Comparison of ENCODE assay signal across 1 cellular context in the genomic region with DNA sequence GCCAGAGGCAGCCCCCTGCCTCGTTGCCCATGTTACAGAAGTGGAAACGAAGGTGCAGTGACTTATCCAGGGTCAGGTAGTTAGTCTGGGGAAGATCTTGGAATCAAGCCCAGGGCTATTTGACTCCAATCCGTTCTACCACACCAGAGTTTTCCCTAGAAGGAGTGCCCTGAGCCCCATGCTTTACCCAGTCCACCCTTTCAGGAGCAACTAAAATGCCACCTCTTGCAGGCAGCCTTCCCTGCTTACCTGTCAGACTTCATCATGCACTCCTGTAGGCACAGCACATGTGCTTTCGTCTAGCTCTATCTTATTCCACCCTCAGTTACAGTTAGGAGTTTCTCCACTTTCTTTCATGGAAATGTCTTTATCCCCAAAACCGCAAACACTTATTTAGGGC.
TF ChIP-seq lines count a peak whose summit lies in the region.

No MANE protein-coding gene starts in this region.

TF ChIP-seq in GM23338, 12 proteins besides CTCF, POLR2A, EP300 and RAD21 (continued from another document):
- TF ChIP-seq, protein P1, sequence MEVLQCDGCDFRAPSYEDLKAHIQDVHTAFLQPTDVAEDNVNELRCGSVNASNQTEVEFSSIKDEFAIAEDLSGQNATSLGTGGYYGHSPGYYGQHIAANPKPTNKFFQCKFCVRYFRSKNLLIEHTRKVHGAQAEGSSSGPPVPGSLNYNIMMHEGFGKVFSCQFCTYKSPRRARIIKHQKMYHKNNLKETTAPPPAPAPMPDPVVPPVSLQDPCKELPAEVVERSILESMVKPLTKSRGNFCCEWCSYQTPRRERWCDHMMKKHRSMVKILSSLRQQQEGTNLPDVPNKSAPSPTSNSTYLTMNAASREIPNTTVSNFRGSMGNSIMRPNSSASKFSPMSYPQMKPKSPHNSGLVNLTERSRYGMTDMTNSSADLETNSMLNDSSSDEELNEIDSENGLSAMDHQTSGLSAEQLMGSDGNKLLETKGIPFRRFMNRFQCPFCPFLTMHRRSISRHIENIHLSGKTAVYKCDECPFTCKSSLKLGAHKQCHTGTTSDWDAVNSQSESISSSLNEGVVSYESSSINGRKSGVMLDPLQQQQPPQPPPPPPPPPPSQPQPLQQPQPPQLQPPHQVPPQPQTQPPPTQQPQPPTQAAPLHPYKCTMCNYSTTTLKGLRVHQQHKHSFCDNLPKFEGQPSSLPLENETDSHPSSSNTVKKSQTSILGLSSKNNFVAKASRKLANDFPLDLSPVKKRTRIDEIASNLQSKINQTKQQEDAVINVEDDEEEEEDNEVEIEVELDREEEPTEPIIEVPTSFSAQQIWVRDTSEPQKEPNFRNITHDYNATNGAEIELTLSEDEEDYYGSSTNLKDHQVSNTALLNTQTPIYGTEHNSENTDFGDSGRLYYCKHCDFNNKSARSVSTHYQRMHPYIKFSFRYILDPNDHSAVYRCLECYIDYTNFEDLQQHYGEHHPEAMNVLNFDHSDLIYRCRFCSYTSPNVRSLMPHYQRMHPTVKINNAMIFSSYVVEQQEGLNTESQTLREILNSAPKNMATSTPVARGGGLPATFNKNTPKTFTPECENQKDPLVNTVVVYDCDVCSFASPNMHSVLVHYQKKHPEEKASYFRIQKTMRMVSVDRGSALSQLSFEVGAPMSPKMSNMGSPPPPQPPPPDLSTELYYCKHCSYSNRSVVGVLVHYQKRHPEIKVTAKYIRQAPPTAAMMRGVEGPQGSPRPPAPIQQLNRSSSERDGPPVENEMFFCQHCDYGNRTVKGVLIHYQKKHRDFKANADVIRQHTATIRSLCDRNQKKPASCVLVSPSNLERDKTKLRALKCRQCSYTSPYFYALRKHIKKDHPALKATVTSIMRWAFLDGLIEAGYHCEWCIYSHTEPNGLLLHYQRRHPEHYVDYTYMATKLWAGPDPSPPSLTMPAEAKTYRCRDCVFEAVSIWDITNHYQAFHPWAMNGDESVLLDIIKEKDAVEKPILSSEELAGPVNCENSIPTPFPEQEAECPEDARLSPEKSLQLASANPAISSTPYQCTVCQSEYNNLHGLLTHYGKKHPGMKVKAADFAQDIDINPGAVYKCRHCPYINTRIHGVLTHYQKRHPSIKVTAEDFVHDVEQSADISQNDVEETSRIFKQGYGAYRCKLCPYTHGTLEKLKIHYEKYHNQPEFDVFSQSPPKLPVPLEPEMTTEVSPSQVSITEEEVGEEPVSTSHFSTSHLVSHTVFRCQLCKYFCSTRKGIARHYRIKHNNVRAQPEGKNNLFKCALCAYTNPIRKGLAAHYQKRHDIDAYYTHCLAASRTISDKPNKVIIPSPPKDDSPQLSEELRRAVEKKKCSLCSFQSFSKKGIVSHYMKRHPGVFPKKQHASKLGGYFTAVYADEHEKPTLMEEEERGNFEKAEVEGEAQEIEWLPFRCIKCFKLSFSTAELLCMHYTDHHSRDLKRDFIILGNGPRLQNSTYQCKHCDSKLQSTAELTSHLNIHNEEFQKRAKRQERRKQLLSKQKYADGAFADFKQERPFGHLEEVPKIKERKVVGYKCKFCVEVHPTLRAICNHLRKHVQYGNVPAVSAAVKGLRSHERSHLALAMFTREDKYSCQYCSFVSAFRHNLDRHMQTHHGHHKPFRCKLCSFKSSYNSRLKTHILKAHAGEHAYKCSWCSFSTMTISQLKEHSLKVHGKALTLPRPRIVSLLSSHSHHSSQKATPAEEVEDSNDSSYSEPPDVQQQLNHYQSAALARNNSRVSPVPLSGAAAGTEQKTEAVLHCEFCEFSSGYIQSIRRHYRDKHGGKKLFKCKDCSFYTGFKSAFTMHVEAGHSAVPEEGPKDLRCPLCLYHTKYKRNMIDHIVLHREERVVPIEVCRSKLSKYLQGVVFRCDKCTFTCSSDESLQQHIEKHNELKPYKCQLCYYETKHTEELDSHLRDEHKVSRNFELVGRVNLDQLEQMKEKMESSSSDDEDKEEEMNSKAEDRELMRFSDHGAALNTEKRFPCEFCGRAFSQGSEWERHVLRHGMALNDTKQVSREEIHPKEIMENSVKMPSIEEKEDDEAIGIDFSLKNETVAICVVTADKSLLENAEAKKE (CRISPR knock-in tag; IDR thresholded peaks at IDR 0.05): no peak
- TF ChIP-seq, protein P2, sequence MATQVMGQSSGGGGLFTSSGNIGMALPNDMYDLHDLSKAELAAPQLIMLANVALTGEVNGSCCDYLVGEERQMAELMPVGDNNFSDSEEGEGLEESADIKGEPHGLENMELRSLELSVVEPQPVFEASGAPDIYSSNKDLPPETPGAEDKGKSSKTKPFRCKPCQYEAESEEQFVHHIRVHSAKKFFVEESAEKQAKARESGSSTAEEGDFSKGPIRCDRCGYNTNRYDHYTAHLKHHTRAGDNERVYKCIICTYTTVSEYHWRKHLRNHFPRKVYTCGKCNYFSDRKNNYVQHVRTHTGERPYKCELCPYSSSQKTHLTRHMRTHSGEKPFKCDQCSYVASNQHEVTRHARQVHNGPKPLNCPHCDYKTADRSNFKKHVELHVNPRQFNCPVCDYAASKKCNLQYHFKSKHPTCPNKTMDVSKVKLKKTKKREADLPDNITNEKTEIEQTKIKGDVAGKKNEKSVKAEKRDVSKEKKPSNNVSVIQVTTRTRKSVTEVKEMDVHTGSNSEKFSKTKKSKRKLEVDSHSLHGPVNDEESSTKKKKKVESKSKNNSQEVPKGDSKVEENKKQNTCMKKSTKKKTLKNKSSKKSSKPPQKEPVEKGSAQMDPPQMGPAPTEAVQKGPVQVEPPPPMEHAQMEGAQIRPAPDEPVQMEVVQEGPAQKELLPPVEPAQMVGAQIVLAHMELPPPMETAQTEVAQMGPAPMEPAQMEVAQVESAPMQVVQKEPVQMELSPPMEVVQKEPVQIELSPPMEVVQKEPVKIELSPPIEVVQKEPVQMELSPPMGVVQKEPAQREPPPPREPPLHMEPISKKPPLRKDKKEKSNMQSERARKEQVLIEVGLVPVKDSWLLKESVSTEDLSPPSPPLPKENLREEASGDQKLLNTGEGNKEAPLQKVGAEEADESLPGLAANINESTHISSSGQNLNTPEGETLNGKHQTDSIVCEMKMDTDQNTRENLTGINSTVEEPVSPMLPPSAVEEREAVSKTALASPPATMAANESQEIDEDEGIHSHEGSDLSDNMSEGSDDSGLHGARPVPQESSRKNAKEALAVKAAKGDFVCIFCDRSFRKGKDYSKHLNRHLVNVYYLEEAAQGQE (IDR thresholded peaks at IDR 0.05; ENCODE audit: unreplicated experiment): no peak
- TF ChIP-seq CREB1 (CRISPR knock-in tag; IDR thresholded peaks at IDR 0.05; ENCODE audit: low read depth) (no peak), NANOG (IDR thresholded peaks at IDR 0.05; ENCODE audit: borderline replicate concordance) (no peak), POLR2AphosphoS5 (IDR thresholded peaks at IDR 0.05; ENCODE audit: low read depth) (no peak), EZH2 (IDR thresholded peaks at IDR 0.05; ENCODE audit: low read depth, unreplicated experiment) (no peak)
